8 cellular contexts compared by ENCODE assay signal in genomic region chr5:56951131-56951945, GRCh38. TPM values are rescaled to one million over a fixed set of nuclear protein-coding genes. Genes with fewer than 3 reads are reported as not detected.
A peak's percentile ranks its signal among the peaks of the same experiment; 100 is the strongest.
DNase-seq lines count a peak whose midpoint lies in the region; ATAC-seq and TF ChIP-seq lines count a peak whose summit lies in the region.

No MANE protein-coding gene starts in this region.

- H3K18ac ChIP-seq in IMR-90 (ENCODE audit: low read depth, low read length), result no peak overlapping the region; the same call in 1 of the 2 replicates

- peaks cover 8 to 16% of the 10 kb centered on the region in 2 experiments for H3K79me1 ChIP-seq in IMR-90 (ENCODE audit: low read depth in 1 of 2, low read length in 2 of 2)

- H2AFZ ChIP-seq in IMR-90 (replicated peaks; ENCODE audit: low read length, poor library complexity), result peak overlapping the region; percentile 90

- no peaks in the 10 kb centered on the region for H3K9me3 Mint-ChIP-seq in activated CD4-positive, alpha-beta memory T cell treated with anti-CD3 and anti-CD28 coated beads for 36 hours
- no peaks in the 10 kb centered on the region for H3K9me3 Mint-ChIP-seq in endothelial cell (ENCODE audit: unreplicated experiment)

- POLR2A ChIA-PET in IMR-90 (lab: Charles Lee; ENCODE audit: unreplicated experiment), result interaction anchor here (0.6 kb wide), 2 partner anchors 23 to 31 kb away, joined by 3 read pairs; no protein-coding TSS in a partner anchor
- POLR2A ChIA-PET in activated CD4-positive, alpha-beta memory T cell treated with anti-CD3 and anti-CD28 coated beads for 36 hours (lab: Charles Lee), result interaction anchor here (0.7 to 1.6 kb wide), 2 partner anchors 41 to 222 kb away, joined by 3 to 13 read pairs; no protein-coding TSS in a partner anchor

- no TSS peak for BruUV-seq in IMR-90 (replicated peaks; lab: Mats Ljungman, UMichigan)

- peaks cover 15% of the 10 kb centered on the region for H3K4me1 Mint-ChIP-seq in activated CD4-positive, alpha-beta memory T cell treated with anti-CD3 and anti-CD28 coated beads for 36 hours (ENCODE audit: low read depth)
- H3K4me1 Mint-ChIP-seq in endothelial cell (ENCODE audit: unreplicated experiment), result peaks cover 14% of the 10 kb centered on the region

- peak overlapping the region; percentile 96 for H3K4me3 Mint-ChIP-seq in activated CD4-positive, alpha-beta memory T cell treated with anti-CD3 and anti-CD28 coated beads for 36 hours
- peak overlapping the region; percentile 94 for H3K4me3 Mint-ChIP-seq in endothelial cell (ENCODE audit: unreplicated experiment)

- H3K14ac ChIP-seq in IMR-90 (replicated peaks; ENCODE audit: low read depth, low read length), result 0 out of 2 replicates have a peak overlapping the region, but pooled peaks have one; percentile 22

- peak overlapping the region; percentile 8 for H2AK9ac ChIP-seq in IMR-90 (replicated peaks; ENCODE audit: low read depth, low read length, poor library complexity)

- peak overlapping the region; percentile 69 for H3K27ac Mint-ChIP-seq in activated CD4-positive, alpha-beta memory T cell treated with anti-CD3 and anti-CD28 coated beads for 36 hours
- H3K27ac Mint-ChIP-seq in endothelial cell (ENCODE audit: unreplicated experiment), result peak overlapping the region; percentile 81

- TF ChIP-seq RAD21 in IMR-90 (IDR thresholded peaks at IDR 0.05; ENCODE audit: low read length), result no peak

- H3K9me3 ChIP-seq in IMR-90 (ENCODE audit: control insufficient read depth, insufficient read depth, low read length), result no peaks in the 10 kb centered on the region
- no peaks in the 10 kb centered on the region for H3K9me3 ChIP-seq in mucosa of rectum (ENCODE audit: control insufficient read depth in 2 of 2, low read length in 2 of 2)
- H3K9me3 ChIP-seq in stomach smooth muscle (ENCODE audit: control insufficient read depth in 2 of 2, low read length in 2 of 2), result no peaks in the 10 kb centered on the region

- H3K27ac ChIP-seq in IMR-90 (ENCODE audit: insufficient read depth, low read length) (peak overlapping the region; percentile 70), mucosa of rectum (ENCODE audit: low read depth in 2 of 2, low read length in 2 of 2) (peak overlapping the region; percentile 75 to 77), stomach smooth muscle (ENCODE audit: low read length) (peak overlapping the region; percentile 62)

- H4K91ac ChIP-seq in IMR-90 (ENCODE audit: insufficient read depth, low read depth, low read length), result no peak overlapping the region

- 0 out of 2 replicates have a peak, but pooled peaks cover 3% of the 10 kb centered on the region for H3K9me1 ChIP-seq in IMR-90 (ENCODE audit: insufficient read depth, low read length)

- TF ChIP-seq POLR2A in IMR-90 (IDR thresholded peaks at IDR 0.05; ENCODE audit: low read depth, low read length), result no peak; the same call in 1 of the 2 replicates

- CTCF ChIA-PET in IMR-90 (lab: Yijun Ruan, JAX), result no interaction called here
- CTCF ChIA-PET in activated CD4-positive, alpha-beta memory T cell treated with anti-CD3 and anti-CD28 coated beads for 36 hours (lab: Charles Lee), result interaction anchor here (0.6 to 1.7 kb wide), 6 partner anchors 12 to 269 kb away, joined by 3 to 10 read pairs (median 4); no protein-coding TSS in a partner anchor

- peak; percentile 37 for ATAC-seq in GM21576 (IDR thresholded peaks at IDR 0.05; ENCODE audit: unreplicated experiment)
- peak; percentile 55 for ATAC-seq in IMR-90 (ENCODE audit: low read depth)

- H3K36me3 ChIP-seq in IMR-90 (ENCODE audit: control insufficient read depth, insufficient read depth, low read length) (peaks cover 2% of the 10 kb centered on the region), mucosa of rectum (ENCODE audit: control insufficient read depth in 2 of 2, insufficient read depth in 2 of 2, low read length in 2 of 2) (peaks cover 6 to 9% of the 10 kb centered on the region in 2 donors), stomach smooth muscle (ENCODE audit: control insufficient read depth in 2 of 2, insufficient read depth in 2 of 2, low read length in 2 of 2) (no peaks in the 10 kb centered on the region)

- 0 out of 2 replicates have a peak overlapping the region, but pooled peaks have one; percentile 25 for H3K4ac ChIP-seq in IMR-90 (ENCODE audit: low read depth, low read length)

- H3K9ac ChIP-seq in IMR-90 (ENCODE audit: low read depth, low read length), result peak overlapping the region; percentile 67
- peak overlapping the region; percentile 83 to 85 for H3K9ac ChIP-seq in mucosa of rectum (ENCODE audit: low read depth in 1 of 2, low read length in 2 of 2)
- H3K9ac ChIP-seq in stomach smooth muscle (ENCODE audit: low read length in 2 of 2), result peak overlapping the region; percentile 74 to 77

- DNase-seq in G401 (ENCODE audit: low spot score) (peak; percentile 9), IMR-90 (no peak), endothelial cell (ENCODE audit: low spot score) (peak; percentile 62), NCI-H2196 (lab: John Stamatoyannopoulos, UW; ENCODE audit: unreplicated experiment) (no peak)
- peak; percentile 26 for DNase-seq in activated CD4-positive, alpha-beta memory T cell treated with anti-CD3 and anti-CD28 coated beads for 36 hours

- H2BK15ac ChIP-seq in IMR-90 (ENCODE audit: low read depth, low read length), result no peak overlapping the region

- WGBS in IMR-90 (ENCODE audit: extremely low coverage in 2 of 2, insufficient read length in 1 of 2), 2 experiments, result 1% methylated on average over 15 of the region's 84 CpGs; no CpG with 5 or more reads in 1 of the 2 experiments

- TF ChIP-seq CTCF in IMR-90 (conservative IDR thresholded peaks at IDR 0.05; ENCODE audit: low read depth, low read length) (no peak), endothelial cell (IDR thresholded peaks at IDR 0.05; ENCODE audit: unreplicated experiment) (no peak)

- peak overlapping the region in 1 of 2 experiments; percentile 28; a peak in 1 of 4 replicates for H4K8ac ChIP-seq in IMR-90 (ENCODE audit: low read depth in 2 of 2, low read length in 2 of 2)

- no peak overlapping the region for H3K56ac ChIP-seq in IMR-90 (ENCODE audit: extremely low read depth, insufficient read depth, low read length)

- H2BK20ac ChIP-seq in IMR-90 (ENCODE audit: low read depth, low read length), result no peak overlapping the region

- H3K4me1 ChIP-seq in IMR-90 (ENCODE audit: control insufficient read depth, insufficient read depth, low read length) (peaks cover 2% of the 10 kb centered on the region; the same call in 1 of the 2 replicates), mucosa of rectum (ENCODE audit: control insufficient read depth in 2 of 2, insufficient read depth in 2 of 2, low read length in 2 of 2) (peaks cover 9 to 11% of the 10 kb centered on the region in 2 donors), stomach smooth muscle (ENCODE audit: control insufficient read depth, insufficient read depth, low read length) (peaks cover 14% of the 10 kb centered on the region)

- in situ Hi-C loops in G401 (cut with HindIII; ENCODE audit: low sequenced_read_pairs), result no loop called here
- in situ Hi-C loops in IMR-90 (cut with MboI; ENCODE audit: low sequenced_read_pairs), result no loop called here

- peak overlapping the region; percentile 94 for H3K4me2 ChIP-seq in IMR-90 (ENCODE audit: low read depth, low read length)

- intact Hi-C loops in IMR-90 (cut with micrococcal nuclease), result loop anchor here (5.0 kb wide), 2 partner anchors 186 to 1511 kb away; partner anchors contain the start of gene PLK2
- intact Hi-C loops in activated CD4-positive, alpha-beta memory T cell treated with anti-CD3 and anti-CD28 coated beads for 36 hours (cut with micrococcal nuclease), result loop anchor here (5.0 kb wide), 1 partner anchor 134 kb away; the partner anchor contains the start of gene MAP3K1

- H2AK5ac ChIP-seq in IMR-90 (ENCODE audit: low read depth, low read length), result no peak overlapping the region

- dilution Hi-C loops in IMR-90 (cut with HindIII; ENCODE audit: low sequenced_read_pairs, unreplicated experiment), result no loop called here

- H3K4me3 ChIP-seq in IMR-90 (ENCODE audit: insufficient read depth, low read depth, low read length) (peak overlapping the region; percentile 57), mucosa of rectum (ENCODE audit: low read length in 2 of 2) (peak overlapping the region; percentile 85 to 89), stomach smooth muscle (ENCODE audit: low read length in 2 of 2) (peak overlapping the region; percentile 84 to 87)

- 0 out of 2 replicates have a peak, but pooled peaks cover 5% of the 10 kb centered on the region for H4K20me1 ChIP-seq in IMR-90 (ENCODE audit: insufficient read depth, low read length)

- H3K23ac ChIP-seq in IMR-90 (ENCODE audit: low read depth, low read length), result peak overlapping the region; percentile 57

- peaks cover 6% of the 10 kb centered on the region; the same call in 1 of the 2 replicates for H3K27me3 ChIP-seq in IMR-90 (ENCODE audit: control insufficient read depth, insufficient read depth, low read length)
- H3K27me3 ChIP-seq in mucosa of rectum (ENCODE audit: control insufficient read depth in 2 of 2, insufficient read depth in 2 of 2, low read length in 2 of 2), result no peaks in the 10 kb centered on the region
- no peaks in the 10 kb centered on the region for H3K27me3 ChIP-seq in stomach smooth muscle (ENCODE audit: control insufficient read depth in 1 of 2, insufficient read depth in 2 of 2, low read length in 2 of 2)

- no peak overlapping the region for H4K5ac ChIP-seq in IMR-90 (ENCODE audit: low read depth, low read length)

- H2BK5ac ChIP-seq in IMR-90 (ENCODE audit: low read depth, low read length, poor library complexity, severe bottlenecking), result peak overlapping the region; percentile 63

- H2BK120ac ChIP-seq in IMR-90 (ENCODE audit: low read depth, low read length), result no peak overlapping the region

- peaks cover 8% of the 10 kb centered on the region for H3K36me3 Mint-ChIP-seq in activated CD4-positive, alpha-beta memory T cell treated with anti-CD3 and anti-CD28 coated beads for 36 hours
- peaks cover 4% of the 10 kb centered on the region for H3K36me3 Mint-ChIP-seq in endothelial cell (ENCODE audit: low read depth, unreplicated experiment)

- H3K27me3 Mint-ChIP-seq in activated CD4-positive, alpha-beta memory T cell treated with anti-CD3 and anti-CD28 coated beads for 36 hours, result peaks cover 11% of the 10 kb centered on the region
- H3K27me3 Mint-ChIP-seq in endothelial cell (ENCODE audit: unreplicated experiment), result peaks cover 2% of the 10 kb centered on the region

RNA-seq across cellular contexts. Expression of gene MIER3, which starts 0.6 kb away (rescaled TPM):
- total RNA-seq in G401 (2014; rRNA removed; shearing (Covaris generic)), result 13.7 and 21.2 TPM in 2 replicates
- total RNA-seq in IMR-90 (2012; rRNA removed) (22.9 and 26.7 TPM in 2 replicates), endothelial cell (ENCODE audit: unreplicated experiment) (52.3 TPM)
- 4.8 and 6.4 TPM in 2 replicates for polyA plus RNA-seq in IMR-90 (2012; rRNA removed)
- polyA plus RNA-seq in IMR-90 (2012; cell fraction: cytosol; rRNA removed), result 0.89 and 1.4 TPM in 2 replicates
- polyA plus RNA-seq in IMR-90 (2012; cell fraction: nucleus; rRNA removed; ENCODE audit: low replicate concordance), result 2.9 and 18.2 TPM in 2 replicates
- total RNA-seq in activated CD4-positive, alpha-beta memory T cell treated with anti-CD3 and anti-CD28 coated beads for 36 hours, result 10 to 100 TPM; 16.5 to 17.2 TPM

RNA-seq across cellular contexts. Expression of gene SETD9, which starts 41.9 kb away (rescaled TPM):
- total RNA-seq in G401 (2014; rRNA removed; shearing (Covaris generic)), result 16.0 and 43.8 TPM in 2 replicates
- total RNA-seq in IMR-90 (2012; rRNA removed), result 8.1 and 8.9 TPM in 2 replicates
- polyA plus RNA-seq in IMR-90 (2012; rRNA removed), result 3.6 and 3.9 TPM in 2 replicates
- polyA plus RNA-seq in IMR-90 (2012; cell fraction: cytosol; rRNA removed), result 0.58 and 1.4 TPM in 2 replicates
- polyA plus RNA-seq in IMR-90 (2012; cell fraction: nucleus; rRNA removed; ENCODE audit: low replicate concordance), result 0.38 and 2.1 TPM in 2 replicates
- total RNA-seq in activated CD4-positive, alpha-beta memory T cell treated with anti-CD3 and anti-CD28 coated beads for 36 hours, result 1 to 10 TPM; 5.1 to 7.4 TPM
- 16.0 TPM for total RNA-seq in endothelial cell (ENCODE audit: unreplicated experiment)

Comparison
In these comparisons a context has a peak if more than half of its experiments do, and no peak if none do; other contexts are left out.
1. DNase-seq: peak in G401 (single experiment), activated CD4-positive, alpha-beta memory T cell treated with anti-CD3 and anti-CD28 coated beads for 36 hours (single experiment) and endothelial cell (single experiment); none in IMR-90 (single experiment) and NCI-H2196 (single experiment).
2. Peak in every context shown above with its lines, with median percentiles within 50 percentile points of each other: H3K27ac ChIP-seq, H3K4me3 ChIP-seq and H3K9ac ChIP-seq.